In the genomic region with DNA sequence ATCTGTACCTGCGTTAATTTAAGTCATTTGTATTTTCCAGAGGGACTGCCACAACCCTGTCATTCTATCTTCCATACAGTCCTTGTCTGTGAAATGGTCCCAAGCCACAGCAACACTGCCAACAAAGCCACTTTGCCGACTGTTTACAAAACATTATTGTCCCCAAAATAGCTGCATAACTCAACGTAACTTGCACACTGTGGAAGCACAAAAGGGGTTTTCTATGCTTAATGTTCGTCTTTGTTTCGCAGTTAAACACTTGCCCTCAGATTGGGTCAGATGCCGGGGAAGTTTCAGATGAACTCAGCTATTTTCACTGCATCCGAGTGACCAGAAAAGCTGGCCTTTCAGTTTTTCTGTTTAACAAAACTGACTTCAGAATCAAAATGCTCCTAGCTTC, we compare ENCODE assay signal across 17 cellular contexts.
DNase-seq lines count a peak whose midpoint lies in the region; ATAC-seq lines count a peak whose summit lies in the region.
"Had no signal": no experiment of that assay in that cellular context is flagged by ENCODE, and none has a peak within 500 bp of the region (broad histone marks: within the 10 kb centered on the region; RNA-seq: fewer than 3 reads in every experiment).

No MANE protein-coding gene starts in this region.

- peaks cover 7% of the 10 kb centered on the region; the same call in 1 of the 2 replicates for H3K4me1 ChIP-seq in ES-I3 (ENCODE audit: insufficient read depth, low read length)

- no peaks in the 10 kb centered on the region for H3K36me3 ChIP-seq in ES-I3 (ENCODE audit: insufficient read depth, low read length)
- H3K36me3 ChIP-seq: Peyer's patch had no signal

- H3K9ac ChIP-seq in ES-I3 (ENCODE audit: low read depth, low read length) = peak overlapping the region; percentile 8; the same call in 1 of the 2 replicates

- intact Hi-C loops in posterior cingulate gyrus (cut with DNase I) = no loop called here

- ATAC-seq in GM18861 (IDR thresholded peaks at IDR 0.05; ENCODE audit: unreplicated experiment) (no peak), GM18517 (IDR thresholded peaks at IDR 0.05; ENCODE audit: unreplicated experiment) (no peak), GM21529 (IDR thresholded peaks at IDR 0.05; ENCODE audit: unreplicated experiment) (no peak)
- ATAC-seq: GM12878, HCT116 had no signal

- no peaks in the 10 kb centered on the region for H3K9me3 ChIP-seq in ES-I3 (ENCODE audit: control insufficient read depth, insufficient read depth, low read length)
- H3K9me3 ChIP-seq: Peyer's patch had no signal

- DNase-seq in anterior cingulate cortex (lab: John Stamatoyannopoulos, UW) (peak in 38 of 58 donors; percentile 11 to 95 (median 60)), hippocampal formation (lab: John Stamatoyannopoulos, UW) (peak; percentile 74 to 95), posterior cingulate gyrus (peak in 7 of 10 donors; percentile 41 to 94 (median 58)), NCI-H1436 (lab: John Stamatoyannopoulos, UW) (no peak)
- DNase-seq: KG1, NCI-H1105 treated with DMSO at 0.1 percent for 48 hours, NCI-H187 treated with DMSO at 0.1 percent for 48 hours, NCI-H2171 treated with DMSO at 0.1 percent for 48 hours, NCI-H510A, Peyer's patch, SHP77 had no signal
